In genomic region chr12:49550853-49551252, GRCh38 we compare ENCODE assay signal across 1 cellular context.
TF ChIP-seq lines count a peak whose summit lies in the region.

No MANE protein-coding gene starts in this region.

TF ChIP-seq in HepG2, 621 proteins besides CTCF, POLR2A, EP300 and RAD21 (continued from another document and continues in another):
- TF ChIP-seq ZNF512B (CRISPR knock-in tag; IDR thresholded peaks at IDR 0.05; ENCODE audit: borderline replicate concordance) (no peak), NFRKB (IDR thresholded peaks at IDR 0.05) (no peak), CHCHD3 (CRISPR knock-in tag; IDR thresholded peaks at IDR 0.05) (no peak), HMGXB4 (CRISPR knock-in tag; IDR thresholded peaks at IDR 0.05; ENCODE audit: borderline replicate concordance in 1 of 2, low read depth in 1 of 2) (no peak), REL (CRISPR knock-in tag; conservative IDR thresholded peaks at IDR 0.05) (no peak), PHB2 (IDR thresholded peaks at IDR 0.05; ENCODE audit: partially characterized antibody) (no peak), IRF1 (CRISPR knock-in tag; IDR thresholded peaks at IDR 0.05; ENCODE audit: low read depth) (no peak), ZMYM2 (CRISPR knock-in tag; IDR thresholded peaks at IDR 0.05) (no peak), MIXL1 (CRISPR knock-in tag; IDR thresholded peaks at IDR 0.05) (no peak), ZNF557 (CRISPR knock-in tag; IDR thresholded peaks at IDR 0.05) (0 out of 2 replicates have a peak, but pooled peaks have one; percentile 25), ZFP36L1 (CRISPR knock-in tag; IDR thresholded peaks at IDR 0.05) (no peak), CEBPZ (IDR thresholded peaks at IDR 0.05; ENCODE audit: low read length) (no peak), EHMT2 (IDR thresholded peaks at IDR 0.05; ENCODE audit: borderline replicate concordance, low read depth, low read length) (no peak), KDM1A (CRISPR knock-in tag; IDR thresholded peaks at IDR 0.05) (no peak), ZNF646 (CRISPR knock-in tag; IDR thresholded peaks at IDR 0.05) (no peak), ZNF788 (CRISPR knock-in tag; IDR thresholded peaks at IDR 0.05; ENCODE audit: borderline replicate concordance) (no peak), MTA1 (CRISPR knock-in tag; IDR thresholded peaks at IDR 0.05; ENCODE audit: borderline replicate concordance) (no peak), ERF (CRISPR knock-in tag; IDR thresholded peaks at IDR 0.05) (no peak), MBNL3 (CRISPR knock-in tag; conservative IDR thresholded peaks at IDR 0.05) (no peak), ZNF790 (CRISPR knock-in tag; IDR thresholded peaks at IDR 0.05; ENCODE audit: borderline replicate concordance) (no peak), DPF2 (CRISPR knock-in tag; IDR thresholded peaks at IDR 0.05; ENCODE audit: borderline replicate concordance, low read depth) (no peak), ZNF614 (CRISPR knock-in tag; IDR thresholded peaks at IDR 0.05; ENCODE audit: borderline replicate concordance) (no peak), SALL2 (CRISPR knock-in tag; IDR thresholded peaks at IDR 0.05) (no peak), ZNF383 (CRISPR knock-in tag; IDR thresholded peaks at IDR 0.05; ENCODE audit: borderline replicate concordance) (no peak), THAP7 (CRISPR knock-in tag; IDR thresholded peaks at IDR 0.05) (no peak), ZNF724P (CRISPR knock-in tag; IDR thresholded peaks at IDR 0.05; ENCODE audit: borderline replicate concordance) (no peak), ZNF503 (CRISPR knock-in tag; IDR thresholded peaks at IDR 0.05) (no peak), ZKSCAN5 (CRISPR knock-in tag; IDR thresholded peaks at IDR 0.05) (no peak), GPBP1L1 (CRISPR knock-in tag; IDR thresholded peaks at IDR 0.05) (no peak), MAF1 (CRISPR knock-in tag; IDR thresholded peaks at IDR 0.05; ENCODE audit: borderline replicate concordance) (no peak), ZNF841 (CRISPR knock-in tag; IDR thresholded peaks at IDR 0.05; ENCODE audit: borderline replicate concordance) (no peak), ZNF609 (CRISPR knock-in tag; IDR thresholded peaks at IDR 0.05; ENCODE audit: borderline replicate concordance) (no peak)
